Comparison of ENCODE assay signal across 8 cellular contexts in the genomic region with DNA sequence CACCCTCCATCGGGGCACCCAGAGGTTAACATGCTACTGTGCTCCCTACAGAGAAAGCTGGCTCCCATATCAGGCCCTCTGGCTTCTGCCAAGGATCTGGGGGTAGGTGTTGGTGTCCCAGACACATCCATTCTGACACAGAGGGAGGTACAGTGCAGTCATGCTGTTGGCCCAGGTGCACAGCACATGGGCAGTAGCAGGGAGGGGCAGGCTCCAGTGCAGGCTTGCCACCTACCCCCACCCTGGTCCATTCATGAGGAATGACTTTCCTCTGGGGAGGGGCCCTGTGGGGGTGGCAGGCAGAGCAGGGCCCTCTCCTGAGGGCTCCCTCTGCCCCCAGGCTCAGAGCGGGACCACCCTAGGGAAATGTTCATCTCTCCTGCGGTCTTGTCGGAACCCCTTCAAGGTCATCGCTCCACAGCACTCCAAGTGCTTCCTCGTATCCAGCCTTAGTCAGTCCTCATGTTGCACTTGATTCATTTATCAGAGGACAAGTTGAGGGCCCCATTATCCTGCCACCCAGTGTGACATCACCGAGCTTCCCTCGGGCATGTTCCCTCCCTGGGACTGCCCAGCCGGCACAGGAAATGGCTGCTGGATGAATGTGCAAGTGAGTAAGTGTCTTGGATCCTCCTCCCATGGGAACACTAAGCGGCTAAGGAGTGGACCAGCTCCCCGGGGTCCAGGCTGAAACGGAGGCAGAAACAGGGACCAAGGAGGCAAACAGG. TPM values are rescaled to one million over a fixed set of nuclear protein-coding genes. Genes with fewer than 3 reads are reported as not detected.
DNase-seq lines count a peak whose midpoint lies in the region; ATAC-seq and TF ChIP-seq lines count a peak whose summit lies in the region.

No MANE protein-coding gene starts in this region.

- no TSS peak for BruUV-seq in mammary epithelial cell (replicated peaks; lab: Mats Ljungman, UMichigan)

- H3K79me2 ChIP-seq in mammary epithelial cell (ENCODE audit: insufficient read depth, low read length): peaks cover 30% of the 10 kb centered on the region

- CTCF ChIA-PET in activated naive CD4-positive, alpha-beta T cell treated with anti-CD3 and anti-CD28 coated beads, Interleukin-2, amount 10 ng/mL, durations not matched to agents 7 days and 5 days (lab: Charles Lee): no interaction called here
- CTCF ChIA-PET in mammary epithelial cell (lab: Charles Lee; ENCODE audit: low non-redundant PET): interaction anchor here (0.5 to 0.6 kb wide), 4 partner anchors 8 to 1786 kb away, joined by 3 to 4 read pairs (median 4); no protein-coding TSS in a partner anchor

- H3K4me1 Mint-ChIP-seq in activated naive CD4-positive, alpha-beta T cell treated with anti-CD3 and anti-CD28 coated beads, Interleukin-2, amount 50 U/mL, for 24 hours: peaks cover 59% of the 10 kb centered on the region
- H3K4me1 Mint-ChIP-seq in activated naive CD4-positive, alpha-beta T cell treated with anti-CD3 and anti-CD28 coated beads, Interleukin-2, amount 10 ng/mL, durations not matched to agents 7 days and 5 days: peaks cover 24% of the 10 kb centered on the region

- H2AFZ ChIP-seq in mammary epithelial cell (ENCODE audit: low read depth, low read length): no peak overlapping the region

- no peak for TF ChIP-seq CTCF in mammary epithelial cell (conservative IDR thresholded peaks at IDR 0.05 in 1 of 2, IDR thresholded peaks at IDR 0.05 in 1 of 2; ENCODE audit: extremely low read depth in 1 of 2, insufficient read depth in 1 of 2, low read depth in 1 of 2, low read length in 2 of 2)

- no peaks in the 10 kb centered on the region for H3K9me3 ChIP-seq in mammary epithelial cell (replicated peaks; ENCODE audit: insufficient read depth, low read length)

- ATAC-seq in GM18498 (IDR thresholded peaks at IDR 0.05; ENCODE audit: unreplicated experiment): no peak

- H3K4me3 Mint-ChIP-seq in activated naive CD4-positive, alpha-beta T cell treated with anti-CD3 and anti-CD28 coated beads, Interleukin-2, amount 50 U/mL, for 24 hours: peak overlapping the region; percentile 19
- H3K4me3 Mint-ChIP-seq in activated naive CD4-positive, alpha-beta T cell treated with anti-CD3 and anti-CD28 coated beads, Interleukin-2, amount 10 ng/mL, durations not matched to agents 7 days and 5 days: no peak overlapping the region

- H3K27ac Mint-ChIP-seq in activated naive CD4-positive, alpha-beta T cell treated with anti-CD3 and anti-CD28 coated beads, Interleukin-2, amount 50 U/mL, for 24 hours: no peak overlapping the region
- no peak overlapping the region for H3K27ac Mint-ChIP-seq in activated naive CD4-positive, alpha-beta T cell treated with anti-CD3 and anti-CD28 coated beads, Interleukin-2, amount 10 ng/mL, durations not matched to agents 7 days and 5 days

- H3K36me3 ChIP-seq in mammary epithelial cell (ENCODE audit: insufficient read depth, low read length) (peaks cover 22% of the 10 kb centered on the region), urinary bladder (ENCODE audit: insufficient read depth) (no peaks in the 10 kb centered on the region)

- DNase-seq in activated naive CD4-positive, alpha-beta T cell treated with anti-CD3 and anti-CD28 coated beads, Interleukin-2, amount 10 ng/mL, durations not matched to agents 7 days and 5 days: no peak
- DNase-seq in mammary epithelial cell: peak; percentile 100
- DNase-seq in DMS79 (lab: John Stamatoyannopoulos, UW): no peak
- no peak for DNase-seq in GF-D8 (lab: John Stamatoyannopoulos, UW)

- peaks cover 4% of the 10 kb centered on the region for H3K36me3 Mint-ChIP-seq in activated naive CD4-positive, alpha-beta T cell treated with anti-CD3 and anti-CD28 coated beads, Interleukin-2, amount 50 U/mL, for 24 hours
- H3K36me3 Mint-ChIP-seq in activated naive CD4-positive, alpha-beta T cell treated with anti-CD3 and anti-CD28 coated beads, Interleukin-2, amount 10 ng/mL, durations not matched to agents 7 days and 5 days: peaks cover 20% of the 10 kb centered on the region

- H3K4me1 ChIP-seq in mammary epithelial cell (ENCODE audit: insufficient read depth, low read length) (peaks cover 60% of the 10 kb centered on the region), urinary bladder (ENCODE audit: insufficient read depth) (no peaks in the 10 kb centered on the region)

- intact Hi-C loops in mammary epithelial cell (cut with micrococcal nuclease): loop anchor here (1.0 to 5.0 kb wide), 4 partner anchors 19 to 191 kb away; a partner anchor contains a TSS

- no peaks in the 10 kb centered on the region for H4K20me1 ChIP-seq in mammary epithelial cell (ENCODE audit: insufficient read depth, low read length)

- peak overlapping the region; percentile 72 for H3K4me2 ChIP-seq in mammary epithelial cell (ENCODE audit: insufficient read depth, low read depth, low read length)

- in situ Hi-C loops in mammary epithelial cell (cut with MboI; ENCODE audit: low sequenced_read_pairs in 2 of 2): loop anchor here in 1 of 2 donors (5.0 kb wide), 2 partner anchors 44 to 104 kb away; a partner anchor contains a TSS

- 0% methylated on average over 10 of the region's 12 CpGs for WGBS in mammary epithelial cell (ENCODE audit: low coverage, missing lambda C conversion rate)
- WGBS in urinary bladder: 68% methylated on average over 12 of the region's 12 CpGs

- H3K27me3 Mint-ChIP-seq in activated naive CD4-positive, alpha-beta T cell treated with anti-CD3 and anti-CD28 coated beads, Interleukin-2, amount 50 U/mL, for 24 hours: no peaks in the 10 kb centered on the region
- H3K27me3 Mint-ChIP-seq in activated naive CD4-positive, alpha-beta T cell treated with anti-CD3 and anti-CD28 coated beads, Interleukin-2, amount 10 ng/mL, durations not matched to agents 7 days and 5 days: peaks cover 32% of the 10 kb centered on the region

- H3K27me3 ChIP-seq in mammary epithelial cell (ENCODE audit: insufficient read depth, low read length) (no peaks in the 10 kb centered on the region), layer of hippocampus (ENCODE audit: control insufficient read depth, insufficient read depth, low read length) (no peaks in the 10 kb centered on the region)

- peak overlapping the region; percentile 98 for H3K27ac ChIP-seq in mammary epithelial cell (ENCODE audit: insufficient read depth, low read depth, low read length)
- peak overlapping the region; percentile 99 for H3K27ac ChIP-seq in layer of hippocampus (ENCODE audit: low read depth, low read length)
- peak overlapping the region; percentile 41 for H3K27ac ChIP-seq in urinary bladder (ENCODE audit: low read depth)

- H3K9me3 Mint-ChIP-seq in activated naive CD4-positive, alpha-beta T cell treated with anti-CD3 and anti-CD28 coated beads, Interleukin-2, amount 50 U/mL, for 24 hours: no peaks in the 10 kb centered on the region
- H3K9me3 Mint-ChIP-seq in activated naive CD4-positive, alpha-beta T cell treated with anti-CD3 and anti-CD28 coated beads, Interleukin-2, amount 10 ng/mL, durations not matched to agents 7 days and 5 days: no peaks in the 10 kb centered on the region

- dilution Hi-C loops in mammary epithelial cell (cut with HindIII; ENCODE audit: low sequenced_read_pairs): loop anchor here (5.0 kb wide), 4 partner anchors 46 to 101 kb away; no protein-coding TSS in a partner anchor

- peak overlapping the region in 2 of 3 experiments; percentile 4 to 21 for H3K4me3 ChIP-seq in mammary epithelial cell (replicated peaks in 1 of 3; ENCODE audit: insufficient read depth in 1 of 3, low read depth in 2 of 3, low read length in 3 of 3)
- no peak overlapping the region for H3K4me3 ChIP-seq in urinary bladder (ENCODE audit: low read depth, low read length)

- H3K9ac ChIP-seq in mammary epithelial cell (ENCODE audit: insufficient read depth, low read length): peak overlapping the region; percentile 93

RNA-seq across cellular contexts. Expression of a gene that starts 10.0 kb away (rescaled TPM):
- total RNA-seq in mammary epithelial cell: 100 to 1,000 TPM in 1 of 2 donors, 10 to 100 TPM in 1; 64.7 to 167 TPM
- polyA plus RNA-seq in mammary epithelial cell: 212 TPM
- 293 TPM for polyA minus RNA-seq in mammary epithelial cell
- total RNA-seq in urinary bladder: 8.2 TPM
- 14.3 TPM for polyA plus RNA-seq in urinary bladder

RNA-seq across cellular contexts. Expression of a gene that starts 50.7 kb away (rescaled TPM):
- total RNA-seq in mammary epithelial cell (1,000 to 10,000 TPM; 1,040 to 1,174 TPM), urinary bladder (623 TPM)
- polyA plus RNA-seq in mammary epithelial cell (2,670 TPM), urinary bladder (1,824 TPM)
- polyA minus RNA-seq in mammary epithelial cell: 407 TPM

Comparison
In these comparisons a context has a peak if more than half of its experiments do, and no peak if none do; other contexts are left out.
1. H3K27ac ChIP-seq: peak in every context shown above with its lines; median percentile 99 in layer of hippocampus; 98 in mammary epithelial cell; 41 in urinary bladder.